ENCODE assay signal across 10 cellular contexts in genomic region chr18:10131783-10132381, GRCh38.
A peak's percentile ranks its signal among the peaks of the same experiment; 100 is the strongest.
DNase-seq lines count a peak whose midpoint lies in the region; ATAC-seq, FAIRE-seq and TF ChIP-seq lines count a peak whose summit lies in the region.
"Had no signal": no experiment of that assay in that cellular context is flagged by ENCODE, and none has a peak within 500 bp of the region (broad histone marks: within the 10 kb centered on the region; RNA-seq: fewer than 3 reads in every experiment).

No MANE protein-coding gene starts in this region.

- H3K4me3 Mint-ChIP-seq in effector memory CD8-positive, alpha-beta T cell: no peak overlapping the region

- H3K4me1 Mint-ChIP-seq in effector memory CD8-positive, alpha-beta T cell (ENCODE audit: low read depth in 2 of 2): no peaks in the 10 kb centered on the region

- H3K4me1 ChIP-seq in HUES48 (ENCODE audit: control insufficient read depth, insufficient read depth, low read length) (peaks cover 8% of the 10 kb centered on the region; the same call in 1 of the 2 replicates), body of pancreas (peaks cover 19% of the 10 kb centered on the region), keratinocyte (ENCODE audit: control insufficient read depth, extremely low read depth, insufficient read depth, low read length) (peaks cover 13% of the 10 kb centered on the region), skeletal muscle tissue (ENCODE audit: control insufficient read depth in 3 of 3, insufficient read depth in 3 of 3, low read length in 3 of 3) (peaks cover 4 to 14% (median 11%) of the 10 kb centered on the region in 3 donors)

- FAIRE-seq in keratinocyte (lab: Jason Lieb, UNC): no peak

- ATAC-seq in body of pancreas (peak; percentile 86), GM21723 (IDR thresholded peaks at IDR 0.05; ENCODE audit: unreplicated experiment) (no peak)
- ATAC-seq in effector memory CD8-positive, alpha-beta T cell (replicated peaks): no peak

- in situ Hi-C loops in ACHN (cut with HindIII; ENCODE audit: low pct_ligation_motif_present, low pct_unique_long_range_greater_than_20kb, low sequenced_read_pairs): no loop called here

- H3K27ac Mint-ChIP-seq in effector memory CD8-positive, alpha-beta T cell: no peak overlapping the region

- H3K36me3 ChIP-seq in HUES48 (ENCODE audit: control insufficient read depth, insufficient read depth, low read length): no peaks in the 10 kb centered on the region
- H3K36me3 ChIP-seq in body of pancreas (replicated peaks in 1 of 2; ENCODE audit: insufficient read depth in 1 of 2, low read depth in 2 of 2): no peaks in the 10 kb centered on the region
- H3K36me3 ChIP-seq in keratinocyte (ENCODE audit: control insufficient read depth in 2 of 2, extremely low read depth in 1 of 2, insufficient read depth in 2 of 2, low read length in 2 of 2): no peaks in the 10 kb centered on the region
- no peaks in the 10 kb centered on the region for H3K36me3 ChIP-seq in skeletal muscle tissue (ENCODE audit: control insufficient read depth in 3 of 3, insufficient read depth in 3 of 3, low read length in 3 of 3)
- H3K36me3 ChIP-seq: SJSA1 had no signal

- WGBS in body of pancreas, 2 donors: 4 to 10% methylated on average over 9 to 39 of the region's 41 CpGs

- peak in 1 of 3 donors; percentile 14 for TF ChIP-seq POLR2A in body of pancreas (IDR thresholded peaks at IDR 0.05)

- H3K9ac ChIP-seq in HUES48 (ENCODE audit: low read depth, low read length) (0 out of 2 replicates have a peak overlapping the region, but pooled peaks have one; percentile 4), keratinocyte (ENCODE audit: control insufficient read depth, extremely low read depth, insufficient read depth, low read length) (no peak overlapping the region), skeletal muscle tissue (ENCODE audit: low read depth in 1 of 3, low read length in 3 of 3) (peak overlapping the region in 2 of 3 donors; percentile 33 to 45)

- no peak for TF ChIP-seq CTCF in body of pancreas (IDR thresholded peaks at IDR 0.05)
- no peak for TF ChIP-seq CTCF in keratinocyte (optimal IDR thresholded peaks at IDR 0.05 in 1 of 3, IDR thresholded peaks at IDR 0.05 in 1 of 3, conservative IDR thresholded peaks at IDR 0.05 in 1 of 3; ENCODE audit: extremely low read depth in 1 of 3, insufficient read depth in 2 of 3, low read length in 3 of 3)

- H3K4me3 ChIP-seq in HUES48 (ENCODE audit: low read depth, low read length) (peak overlapping the region; percentile 66), body of pancreas (peak overlapping the region in 1 of 2 donors; percentile 7), keratinocyte (ENCODE audit: control insufficient read depth in 2 of 3, extremely low read depth in 1 of 3, insufficient read depth in 2 of 3, low read depth in 1 of 3, low read length in 3 of 3) (peak overlapping the region in 2 of 3 experiments; percentile 47 to 49), skeletal muscle tissue (ENCODE audit: low read length in 3 of 3) (peak overlapping the region; percentile 49 to 59 (median 52))
- H3K4me3 ChIP-seq: SJSA1 had no signal

- peak overlapping the region; percentile 46 for H2AFZ ChIP-seq in keratinocyte (ENCODE audit: control insufficient read depth, low read length)

- peaks cover 41 to 47% of the 10 kb centered on the region in 2 donors for H3K27me3 Mint-ChIP-seq in effector memory CD8-positive, alpha-beta T cell

- H3K36me3 Mint-ChIP-seq in effector memory CD8-positive, alpha-beta T cell (ENCODE audit: insufficient read depth): no peaks in the 10 kb centered on the region

- peaks cover 0 to 1% of the 10 kb centered on the region in 2 donors for H3K9me3 Mint-ChIP-seq in effector memory CD8-positive, alpha-beta T cell

- DNase-seq in body of pancreas: peak; percentile 46 to 63 (median 56)
- no peak for DNase-seq in keratinocyte (ENCODE audit: low read depth, low spot score)
- DNase-seq in effector memory CD8-positive, alpha-beta T cell: no peak
- DNase-seq in NCI-H1436 treated with DMSO at 0.1 percent for 48 hours (lab: John Stamatoyannopoulos, UW): no peak
- no peak for DNase-seq in ACHN
- DNase-seq: amniotic stem cell had no signal

- H3K9me3 ChIP-seq in HUES48 (ENCODE audit: control insufficient read depth, insufficient read depth, low read length) (no peaks in the 10 kb centered on the region), body of pancreas (no peaks in the 10 kb centered on the region), keratinocyte (ENCODE audit: control insufficient read depth, low read depth, low read length) (no peaks in the 10 kb centered on the region), skeletal muscle tissue (ENCODE audit: control insufficient read depth in 3 of 3, low read length in 3 of 3) (no peaks in the 10 kb centered on the region)
- H3K9me3 ChIP-seq: SJSA1 had no signal

- H3K4me2 ChIP-seq in keratinocyte (ENCODE audit: control insufficient read depth, extremely low read depth, insufficient read depth, low read depth, low read length): peak overlapping the region; percentile 70

- H3K79me2 ChIP-seq in keratinocyte (ENCODE audit: control insufficient read depth, insufficient read depth, low read length): no peaks in the 10 kb centered on the region

- peak overlapping the region; percentile 40 for H3K27ac ChIP-seq in HUES48 (ENCODE audit: low read depth, low read length)
- peak overlapping the region; percentile 21 to 75 (median 61) for H3K27ac ChIP-seq in body of pancreas
- H3K27ac ChIP-seq in keratinocyte (ENCODE audit: control insufficient read depth, insufficient read depth, low read length): no peak overlapping the region
- no peak overlapping the region for H3K27ac ChIP-seq in skeletal muscle tissue (ENCODE audit: low read depth, low read length)
- H3K27ac ChIP-seq: SJSA1 had no signal

- intact Hi-C loops in body of pancreas (cut with DNase I): no loop called here

- dilution Hi-C loops in keratinocyte (cut with MboI; ENCODE audit: extremely low pct_ligation_motif_present, low sequenced_read_pairs): no loop called here

- H3K9me1 ChIP-seq in keratinocyte (ENCODE audit: control insufficient read depth, extremely low read depth, insufficient read depth, low read length): no peaks in the 10 kb centered on the region

- H4K20me1 ChIP-seq in keratinocyte (ENCODE audit: control insufficient read depth, extremely low read depth, insufficient read depth, low read length): no peaks in the 10 kb centered on the region

- H3K27me3 ChIP-seq in HUES48 (ENCODE audit: control insufficient read depth, insufficient read depth, low read length): no peaks in the 10 kb centered on the region
- H3K27me3 ChIP-seq in body of pancreas: no peaks in the 10 kb centered on the region
- H3K27me3 ChIP-seq in keratinocyte (ENCODE audit: control insufficient read depth, extremely low read depth, insufficient read depth, low read length): no peaks in the 10 kb centered on the region
- H3K27me3 ChIP-seq in skeletal muscle tissue (ENCODE audit: control insufficient read depth in 3 of 3, insufficient read depth in 3 of 3, low read length in 3 of 3): peaks cover 0 to 4% (median 0%) of the 10 kb centered on the region in 3 donors
- H3K27me3 ChIP-seq: SJSA1 had no signal

Comparison
In these comparisons a context has a peak if more than half of its experiments do, and no peak if none do; other contexts are left out.
1. H3K27ac ChIP-seq: peak in HUES48 (single experiment) and body of pancreas (4 of 4); none in keratinocyte (single experiment) and skeletal muscle tissue (single experiment).
2. DNase-seq: peak in body of pancreas (4 of 4); none in keratinocyte (single experiment), effector memory CD8-positive, alpha-beta T cell (0 of 3), NCI-H1436 treated with DMSO at 0.1 percent for 48 hours (single experiment) and ACHN (single experiment).